In the genomic region with DNA sequence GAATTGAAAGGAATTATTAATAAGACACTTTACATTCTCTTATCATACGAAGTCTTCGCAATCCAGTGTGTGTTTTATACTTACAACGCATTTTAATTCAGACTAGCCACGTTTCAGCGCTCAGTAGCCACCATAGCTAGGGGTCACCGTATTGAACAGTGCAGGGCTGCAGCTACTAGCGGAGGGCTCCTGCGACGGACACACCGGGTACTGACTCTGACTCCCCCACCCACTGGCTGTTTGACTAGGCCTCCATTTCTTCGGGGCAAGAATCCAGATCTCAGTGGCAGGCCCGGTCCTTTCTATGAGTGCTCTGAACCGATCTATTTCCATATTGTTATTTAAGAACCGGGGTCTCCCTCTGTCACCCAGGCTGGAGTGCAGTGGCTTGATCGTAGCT, we compare ENCODE assay signal across 18 cellular contexts. TPM values are rescaled to one million over a fixed set of nuclear protein-coding genes. Genes with fewer than 3 reads are reported as not detected.
DNase-seq lines count a peak whose midpoint lies in the region; ATAC-seq and TF ChIP-seq lines count a peak whose summit lies in the region.
"Had no signal": no experiment of that assay in that cellular context is flagged by ENCODE, and none has a peak within 500 bp of the region (broad histone marks: within the 10 kb centered on the region; RNA-seq: fewer than 3 reads in every experiment).

No MANE protein-coding gene starts in this region.

- no peaks in the 10 kb centered on the region for H3K36me3 Mint-ChIP-seq in T-helper 2 cell treated with Interferon-gamma antibody and Interleukin-4, amounts not matched to agents 5 μg/mL and 100 μg/mL, for 36 hours (ENCODE audit: low read depth)
- H3K36me3 Mint-ChIP-seq in activated naive CD8-positive, alpha-beta T cell treated with anti-CD3 and anti-CD28 coated beads, Interleukin-2, amount 10 ng/mL, durations not matched to agents 7 days and 5 days: no peaks in the 10 kb centered on the region
- no peaks in the 10 kb centered on the region for H3K36me3 Mint-ChIP-seq in nephron progenitor cell (ENCODE audit: low read depth)

- no peak for TF ChIP-seq POLR2A in stomach (IDR thresholded peaks at IDR 0.05)

- no peaks in the 10 kb centered on the region for H3K9me3 ChIP-seq in stomach
- H3K9me3 ChIP-seq: BLaER1 treated with 17β-estradiol and CSF1 and Interleukin-3, amounts not matched to agents 10 nM and 100 nM; heart right ventricle; right atrium auricular region; suprapubic skin had no signal

- H3K9me3 Mint-ChIP-seq in T-helper 2 cell treated with Interferon-gamma antibody and Interleukin-4, amounts not matched to agents 5 μg/mL and 100 μg/mL, for 36 hours: no peaks in the 10 kb centered on the region
- H3K9me3 Mint-ChIP-seq in activated naive CD8-positive, alpha-beta T cell treated with anti-CD3 and anti-CD28 coated beads, Interleukin-2, amount 10 ng/mL, durations not matched to agents 7 days and 5 days: no peaks in the 10 kb centered on the region
- no peaks in the 10 kb centered on the region for H3K9me3 Mint-ChIP-seq in nephron progenitor cell

- H3K4me3 ChIP-seq in H7 (ENCODE audit: insufficient read depth, low read depth, low read length) (no peak overlapping the region), stomach (no peak overlapping the region)
- H3K4me3 ChIP-seq: right atrium auricular region, suprapubic skin had no signal

- H3K27me3 ChIP-seq in H7 (ENCODE audit: control insufficient read depth, insufficient read depth, low read length) (no peaks in the 10 kb centered on the region), stomach (no peaks in the 10 kb centered on the region)
- H3K27me3 ChIP-seq: BLaER1 treated with 17β-estradiol and CSF1 and Interleukin-3, amounts not matched to agents 10 nM and 100 nM; heart right ventricle; right atrium auricular region; suprapubic skin had no signal

- H3K27ac Mint-ChIP-seq in T-helper 2 cell treated with Interferon-gamma antibody and Interleukin-4, amounts not matched to agents 5 μg/mL and 100 μg/mL, for 36 hours: no peak overlapping the region
- H3K27ac Mint-ChIP-seq in activated naive CD8-positive, alpha-beta T cell treated with anti-CD3 and anti-CD28 coated beads, Interleukin-2, amount 10 ng/mL, durations not matched to agents 7 days and 5 days: no peak overlapping the region
- H3K27ac Mint-ChIP-seq in nephron progenitor cell: peak overlapping the region; percentile 52

- no peak for ATAC-seq in activated naive CD8-positive, alpha-beta T cell treated with anti-CD3 and anti-CD28 coated beads, Interleukin-2, amount 10 ng/mL, durations not matched to agents 7 days and 5 days (ENCODE audit: low read depth)
- ATAC-seq: heart right ventricle had no signal

- peaks cover 19% of the 10 kb centered on the region for H3K4me1 Mint-ChIP-seq in T-helper 2 cell treated with Interferon-gamma antibody and Interleukin-4, amounts not matched to agents 5 μg/mL and 100 μg/mL, for 36 hours (ENCODE audit: low read depth)
- H3K4me1 Mint-ChIP-seq in activated naive CD8-positive, alpha-beta T cell treated with anti-CD3 and anti-CD28 coated beads, Interleukin-2, amount 10 ng/mL, durations not matched to agents 7 days and 5 days: peaks cover 24% of the 10 kb centered on the region
- peaks cover 33% of the 10 kb centered on the region for H3K4me1 Mint-ChIP-seq in nephron progenitor cell

- H3K36me3 ChIP-seq in H7 (replicated peaks; ENCODE audit: control insufficient read depth, insufficient read depth, low read length): no peaks in the 10 kb centered on the region; the same call in 1 of the 2 replicates
- H3K36me3 ChIP-seq in stomach: no peaks in the 10 kb centered on the region
- H3K36me3 ChIP-seq: BLaER1 treated with 17β-estradiol and CSF1 and Interleukin-3, amounts not matched to agents 10 nM and 100 nM; heart right ventricle; right atrium auricular region; suprapubic skin had no signal

- peak overlapping the region in 1 of 5 donors; percentile 88 for H3K27ac ChIP-seq in stomach
- H3K27ac ChIP-seq: heart right ventricle, right atrium auricular region, suprapubic skin had no signal

- TF ChIP-seq EP300 in stomach (IDR thresholded peaks at IDR 0.05): no peak

- DNase-seq in T-helper 2 cell treated with Interferon-gamma antibody and Interleukin-4, amounts not matched to agents 5 μg/mL and 100 μg/mL, for 36 hours (ENCODE audit: low spot score): no peak
- DNase-seq in T-helper 2 cell (no peak), H7 (peak; percentile 36), nephron progenitor cell (no peak), stomach (no peak), amniotic stem cell (lab: John Stamatoyannopoulos, UW) (no peak)
- no peak for DNase-seq in activated naive CD8-positive, alpha-beta T cell treated with anti-CD3 and anti-CD28 coated beads, Interleukin-2, amount 10 ng/mL, durations not matched to agents 7 days and 5 days
- DNase-seq in stimulated activated naive CD4-positive, alpha-beta T cell treated with Interleukin-2 at 50 U/mL for 16 hours (lab: John Stamatoyannopoulos, UW): no peak
- DNase-seq: activated naive CD4-positive, alpha-beta T cell treated with anti-CD3 and anti-CD28 coated beads, Interleukin-2, amount 50 U/mL, for 16 hours; DMS79; effector CD4-positive, alpha-beta T cell; heart right ventricle; NCI-H1092; NCI-H2107; NCI-H526 treated with DMSO at 0.1 percent for 48 hours had no signal

- peak overlapping the region; percentile 67 for H3K4me3 Mint-ChIP-seq in T-helper 2 cell treated with Interferon-gamma antibody and Interleukin-4, amounts not matched to agents 5 μg/mL and 100 μg/mL, for 36 hours
- H3K4me3 Mint-ChIP-seq in activated naive CD8-positive, alpha-beta T cell treated with anti-CD3 and anti-CD28 coated beads, Interleukin-2, amount 10 ng/mL, durations not matched to agents 7 days and 5 days: peak overlapping the region; percentile 27
- peak overlapping the region; percentile 86 for H3K4me3 Mint-ChIP-seq in nephron progenitor cell

- H3K27me3 Mint-ChIP-seq in T-helper 2 cell treated with Interferon-gamma antibody and Interleukin-4, amounts not matched to agents 5 μg/mL and 100 μg/mL, for 36 hours (ENCODE audit: low read depth): no peaks in the 10 kb centered on the region
- H3K27me3 Mint-ChIP-seq in activated naive CD8-positive, alpha-beta T cell treated with anti-CD3 and anti-CD28 coated beads, Interleukin-2, amount 10 ng/mL, durations not matched to agents 7 days and 5 days: no peaks in the 10 kb centered on the region
- H3K27me3 Mint-ChIP-seq in nephron progenitor cell (ENCODE audit: low read depth, poor library complexity): peaks cover 4% of the 10 kb centered on the region

- POLR2A ChIA-PET in activated naive CD8-positive, alpha-beta T cell treated with anti-CD3 and anti-CD28 coated beads, Interleukin-2, amount 10 ng/mL, durations not matched to agents 7 days and 5 days (lab: Charles Lee): interaction anchor here (1.1 kb wide), 1 partner anchor 317 kb away, joined by 3 read pairs; no protein-coding TSS in a partner anchor

- no peak for TF ChIP-seq CTCF in nephron progenitor cell (IDR thresholded peaks at IDR 0.05)
- no peak for TF ChIP-seq CTCF in stomach (IDR thresholded peaks at IDR 0.05)

- H3K4me1 ChIP-seq in stomach: peaks cover 23 to 34% (median 30%) of the 10 kb centered on the region in 4 donors

- WGBS in stomach, 5 donors: 85 to 90% (median 87%) methylated on average over 15 of the region's 15 CpGs

- intact Hi-C loops in stomach (cut with DNase I; ENCODE audit: low total_unique reads): no loop called here

RNA-seq across cellular contexts. Expression of a gene that starts 1.5 kb away (rescaled TPM):
- total RNA-seq in H7 (2014; rRNA removed; shearing (Covaris generic)): 167 and 217 TPM in 2 replicates
- total RNA-seq in activated naive CD8-positive, alpha-beta T cell treated with anti-CD3 and anti-CD28 coated beads, Interleukin-2, amount 10 ng/mL, durations not matched to agents 7 days and 5 days: 10 to 100 TPM; 31.7 to 32.3 TPM
- total RNA-seq in stomach: 100 to 1,000 TPM in 2 of 5 donors, 10 to 100 TPM in 3; 38.5 to 227 (median 77.5) TPM
- polyA plus RNA-seq in stomach: 100 to 1,000 TPM; 115 to 249 (median 154) TPM

RNA-seq across cellular contexts. Expression of a gene that starts 39.9 kb away (rescaled TPM):
- total RNA-seq in H7 (2014; rRNA removed; shearing (Covaris generic)): 14.1 and 20.8 TPM in 2 replicates
- 10 to 100 TPM; 41.2 to 42.1 TPM for total RNA-seq in activated naive CD8-positive, alpha-beta T cell treated with anti-CD3 and anti-CD28 coated beads, Interleukin-2, amount 10 ng/mL, durations not matched to agents 7 days and 5 days
- total RNA-seq in stomach: 10 to 100 TPM in 2 of 5 donors, 1 to 10 TPM in 2, not detected in 1; 3.1 to 20.0 (median 9.9) TPM
- polyA plus RNA-seq in stomach: 10 to 100 TPM in 1 of 3 donors, 1 to 10 TPM in 2; 7.6 to 13.7 (median 9.5) TPM

RNA-seq across cellular contexts. Expression of a gene that starts 40.2 kb away (rescaled TPM):
- total RNA-seq in H7 (2014; rRNA removed; shearing (Covaris generic)): 54.5 and 91.7 TPM in 2 replicates
- total RNA-seq in activated naive CD8-positive, alpha-beta T cell treated with anti-CD3 and anti-CD28 coated beads, Interleukin-2, amount 10 ng/mL, durations not matched to agents 7 days and 5 days: 100 to 1,000 TPM; 121 to 131 TPM
- total RNA-seq in stomach: 100 to 1,000 TPM in 2 of 5 donors, 10 to 100 TPM in 3; 44.6 to 288 (median 57.3) TPM
- polyA plus RNA-seq in stomach: 1 to 10 TPM; 4.9 to 6.0 (median 5.7) TPM

Comparison
In these comparisons a context has a peak if more than half of its experiments do, and no peak if none do; other contexts are left out.
1. H3K4me3 Mint-ChIP-seq: peak in every context shown above with its lines; median percentile 86 in nephron progenitor cell; 67 in T-helper 2 cell treated with Interferon-gamma antibody and Interleukin-4, amounts not matched to agents 5 μg/mL and 100 μg/mL, for 36 hours; 27 in activated naive CD8-positive, alpha-beta T cell treated with anti-CD3 and anti-CD28 coated beads, Interleukin-2, amount 10 ng/mL, durations not matched to agents 7 days and 5 days.